ENCODE assay signal across 1 cellular context in the genomic region with DNA sequence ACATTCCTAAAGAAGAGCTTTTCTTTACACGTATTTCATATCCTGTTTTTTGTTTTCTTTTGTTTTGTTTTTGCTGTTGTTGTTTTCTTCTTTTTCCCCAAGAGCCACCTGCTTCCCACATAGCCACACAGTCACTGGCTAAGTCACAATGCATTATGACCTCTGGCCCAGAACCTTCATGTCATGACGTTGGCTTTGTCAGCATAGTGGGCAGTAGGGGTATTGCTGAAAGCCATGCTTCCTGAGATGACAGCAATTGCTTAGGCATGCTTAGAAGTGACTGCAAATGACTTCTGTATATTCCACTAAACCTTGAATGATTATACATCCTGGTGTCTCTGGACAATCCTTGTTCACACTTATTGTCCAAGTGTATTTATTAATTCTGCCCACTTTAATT.
TF ChIP-seq lines count a peak whose summit lies in the region.

No MANE protein-coding gene starts in this region.

TF ChIP-seq in H1, 55 proteins besides CTCF, POLR2A, EP300 and RAD21 (continued from another document):
- TF ChIP-seq BCL11A (IDR thresholded peaks at IDR 0.05; ENCODE audit: low read depth in 2 of 2, low read length in 2 of 2) = no peak
- TF ChIP-seq E2F6 (IDR thresholded peaks at IDR 0.05) = no peak
- TF ChIP-seq ASH2L (IDR thresholded peaks at IDR 0.05; ENCODE audit: low read length) = no peak
- no peak for TF ChIP-seq SUZ12 (IDR thresholded peaks at IDR 0.05; ENCODE audit: low read length)
- TF ChIP-seq CHD7 (IDR thresholded peaks at IDR 0.05; ENCODE audit: insufficient replicate concordance, low read length) = no peak
- no peak for TF ChIP-seq RXRA (IDR thresholded peaks at IDR 0.05; ENCODE audit: insufficient read depth, low read depth, low read length)
- TF ChIP-seq RNF2 (IDR thresholded peaks at IDR 0.05; ENCODE audit: borderline replicate concordance, low read depth, low read length, missing control alignments, poor library complexity, severe bottlenecking) = no peak
